ENCODE assay signal across 1 cellular context in genomic region chr2:181546086-181546485, GRCh38.
TF ChIP-seq lines count a peak whose summit lies in the region.

No MANE protein-coding gene starts in this region.

TF ChIP-seq in IMR-90, 13 proteins besides CTCF, POLR2A, EP300 and RAD21 (continued from another document):
- TF ChIP-seq USF2 (IDR thresholded peaks at IDR 0.05; ENCODE audit: low read depth, low read length): no peak
- no peak for TF ChIP-seq MAFK (IDR thresholded peaks at IDR 0.05; ENCODE audit: low read depth, low read length)
- TF ChIP-seq CEBPB (IDR thresholded peaks at IDR 0.05; ENCODE audit: low read depth, low read length): no peak
- TF ChIP-seq RCOR1 (IDR thresholded peaks at IDR 0.05; ENCODE audit: insufficient replicate concordance, low read length): no peak
- TF ChIP-seq MXI1 (IDR thresholded peaks at IDR 0.05; ENCODE audit: borderline replicate concordance, low read depth, low read length): no peak
- no peak for TF ChIP-seq FOS (IDR thresholded peaks at IDR 0.05; ENCODE audit: low read depth, low read length)
- no peak for TF ChIP-seq CHD1 (IDR thresholded peaks at IDR 0.05; ENCODE audit: low read depth, low read length)
- no peak for TF ChIP-seq MAZ (IDR thresholded peaks at IDR 0.05; ENCODE audit: borderline replicate concordance, low read depth, low read length)
- TF ChIP-seq BHLHE40 (IDR thresholded peaks at IDR 0.05; ENCODE audit: low read depth, low read length): no peak
- no peak for TF ChIP-seq NFE2L2 (IDR thresholded peaks at IDR 0.05; ENCODE audit: low read depth, low read length)
TF ChIP-seq in IMR-90: peak in this region for 0.
